ENCODE assay signal across 8 cellular contexts in the genomic region with DNA sequence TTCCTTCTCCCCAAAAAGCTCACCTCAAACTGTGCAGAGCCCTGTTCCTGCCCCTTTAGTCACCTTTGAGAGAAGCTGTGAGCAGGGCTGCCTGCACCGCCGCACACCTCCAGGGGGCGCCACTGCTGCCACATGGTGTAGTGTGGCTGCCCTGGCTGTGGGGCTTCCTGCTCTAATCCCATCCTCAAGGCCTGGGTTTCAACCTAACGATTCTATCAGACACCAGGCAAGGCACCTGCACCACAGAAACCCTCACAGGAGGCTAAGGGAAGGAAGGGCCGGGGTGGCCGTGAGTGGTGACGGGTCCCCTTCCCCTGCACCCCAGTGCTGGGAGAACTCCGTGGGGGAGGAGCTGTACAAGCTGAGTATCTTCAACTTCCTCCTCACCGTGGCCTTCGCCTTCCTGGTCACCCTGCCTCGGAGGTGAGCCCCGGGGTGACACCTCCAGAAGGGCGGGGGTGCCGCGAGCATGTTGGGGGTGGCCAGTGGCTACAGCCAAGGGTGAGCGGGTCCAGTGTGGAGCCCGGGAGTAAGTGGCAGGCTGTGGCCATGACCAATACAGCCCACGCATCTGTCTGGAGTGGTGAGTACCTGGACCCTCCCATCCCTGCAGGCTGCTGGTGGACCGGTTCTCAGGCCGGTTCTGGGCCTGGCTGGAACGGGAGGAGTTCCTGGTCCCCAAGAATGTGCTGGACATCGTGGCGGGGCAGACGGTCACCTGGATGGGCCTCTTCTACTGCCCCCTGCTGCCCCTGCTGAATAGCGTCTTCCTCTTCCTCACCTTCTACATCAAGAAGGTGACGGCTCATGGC.
DNase-seq lines count a peak whose midpoint lies in the region; TF ChIP-seq lines count a peak whose summit lies in the region.

No MANE protein-coding gene starts in this region.

- DNase-seq in stimulated activated CD4-positive, alpha-beta T cell treated with anti-CD3 and anti-CD28 coated beads, Interleukin-1b, Interleukin-23, amount 100 ng/mL, for 48 hours = peak; percentile 63
- no peak for DNase-seq in stimulated activated CD4-positive, alpha-beta T cell treated with anti-CD3 and anti-CD28 coated beads, Interleukin-12 subunit alpha, Interleukin-12 subunit beta, amount 100 ng/mL, for 4 hours
- DNase-seq in WERI-Rb-1 (peak; percentile 33), foreskin fibroblast (no peak), HCEC 1CT (no peak), NCI-H146 (lab: John Stamatoyannopoulos, UW) (no peak), globus pallidus (ENCODE audit: low spot score) (no peak), foreskin melanocyte (no peak)

- no peak overlapping the region for H3K27ac ChIP-seq in WERI-Rb-1

- H3K36me3 ChIP-seq in WERI-Rb-1 = no peaks in the 10 kb centered on the region

- no peaks in the 10 kb centered on the region for H3K9me3 ChIP-seq in WERI-Rb-1 (ENCODE audit: severe bottlenecking)

- TF ChIP-seq CTCF in WERI-Rb-1 (IDR thresholded peaks at IDR 0.05; ENCODE audit: low read depth, low read length) (peak; percentile 74), foreskin fibroblast (IDR thresholded peaks at IDR 0.05; ENCODE audit: low read depth, low read length) (peak; percentile 30)

- H3K4me3 ChIP-seq in WERI-Rb-1 (ENCODE audit: low read depth, low read length) = no peak overlapping the region
- H3K4me3 ChIP-seq in foreskin fibroblast (ENCODE audit: low read depth in 1 of 2, low read length in 2 of 2) = no peak overlapping the region

- H3K27me3 ChIP-seq in WERI-Rb-1 (ENCODE audit: insufficient read depth, low read depth, severe bottlenecking) = no peaks in the 10 kb centered on the region

Comparison
In these comparisons a context has a peak if more than half of its experiments do, and no peak if none do; other contexts are left out.
1. DNase-seq: peak in stimulated activated CD4-positive, alpha-beta T cell treated with anti-CD3 and anti-CD28 coated beads, Interleukin-1b, Interleukin-23, amount 100 ng/mL, for 48 hours (single experiment) and WERI-Rb-1 (single experiment); none in stimulated activated CD4-positive, alpha-beta T cell treated with anti-CD3 and anti-CD28 coated beads, Interleukin-12 subunit alpha, Interleukin-12 subunit beta, amount 100 ng/mL, for 4 hours (single experiment), foreskin fibroblast (0 of 2), HCEC 1CT (single experiment), NCI-H146 (single experiment), globus pallidus (single experiment) and foreskin melanocyte (single experiment).